ENCODE assay signal across 11 cellular contexts in genomic region chr5:67537439-67538342, GRCh38.
DNase-seq lines count a peak whose midpoint lies in the region; ATAC-seq and TF ChIP-seq lines count a peak whose summit lies in the region.
"Had no signal": no experiment of that assay in that cellular context is flagged by ENCODE, and none has a peak within 500 bp of the region (broad histone marks: within the 10 kb centered on the region; RNA-seq: fewer than 3 reads in every experiment).

No MANE protein-coding gene starts in this region.

- H3K36me3 ChIP-seq in BJ (ENCODE audit: control insufficient read depth, insufficient read depth, low read length) (no peaks in the 10 kb centered on the region), rectal smooth muscle tissue (ENCODE audit: control insufficient read depth, insufficient read depth, low read length) (no peaks in the 10 kb centered on the region)

- peaks cover 25% of the 10 kb centered on the region for H3K4me1 ChIP-seq in rectal smooth muscle tissue (ENCODE audit: control insufficient read depth, insufficient read depth, low read length)

- TF ChIP-seq CTCF in BJ (IDR thresholded peaks at IDR 0.05; ENCODE audit: insufficient read depth, low read depth, low read length) (no peak), fibroblast of pulmonary artery (IDR thresholded peaks at IDR 0.05; ENCODE audit: low read length, missing control alignments) (no peak)

- CTCF ChIA-PET in BJ (lab: Yijun Ruan, JAX) = interaction anchor here (0.6 kb wide), 1 partner anchor 15 kb away, joined by 3 read pairs; no protein-coding TSS in a partner anchor

- H3K4me3 Mint-ChIP-seq in activated T-cell treated with anti-CD3 and anti-CD28 coated beads, Interleukin-2, amount 50 U/mL, for 72 hours = no peak overlapping the region
- H3K4me3 Mint-ChIP-seq: IgD-negative memory B cell had no signal

- H3K36me3 Mint-ChIP-seq in activated T-cell treated with anti-CD3 and anti-CD28 coated beads, Interleukin-2, amount 50 U/mL, for 72 hours (ENCODE audit: insufficient read depth in 2 of 2) = no peaks in the 10 kb centered on the region
- H3K36me3 Mint-ChIP-seq: activated naive CD4-positive, alpha-beta T cell treated with anti-CD3 and anti-CD28 coated beads, Interleukin-2, amount 50 U/mL, for 72 hours; IgD-negative memory B cell had no signal

- H3K9ac ChIP-seq in rectal smooth muscle tissue (ENCODE audit: low read length) = no peak overlapping the region

- peak overlapping the region; percentile 88 for H3K27ac ChIP-seq in rectal smooth muscle tissue (ENCODE audit: low read depth, low read length)

- no peaks in the 10 kb centered on the region for H3K27me3 ChIP-seq in BJ (ENCODE audit: control insufficient read depth, insufficient read depth, low read length)
- no peaks in the 10 kb centered on the region for H3K27me3 ChIP-seq in rectal smooth muscle tissue (ENCODE audit: control insufficient read depth, insufficient read depth, low read length)

- ATAC-seq in HG03280 (IDR thresholded peaks at IDR 0.05; ENCODE audit: unreplicated experiment) (no peak), GM18511 (IDR thresholded peaks at IDR 0.05; ENCODE audit: unreplicated experiment) (no peak)
- ATAC-seq in activated T-cell treated with anti-CD3 and anti-CD28 coated beads, Interleukin-2, amount 50 U/mL, for 72 hours (replicated peaks in 1 of 2) = no peak
- ATAC-seq: esophagus mucosa had no signal

- POLR2A ChIA-PET in BJ (lab: Charles Lee) = interaction anchor here (0.7 kb wide), 2 partner anchors 23 to 271 kb away, joined by 3 to 10 read pairs; no protein-coding TSS in a partner anchor

- H3K4me3 ChIP-seq in BJ (ENCODE audit: low read depth, low read length) (peak overlapping the region; percentile 8; the same call in 1 of the 2 replicates), fibroblast of pulmonary artery (replicated peaks; ENCODE audit: low read depth, low read length) (peak overlapping the region; percentile 32), rectal smooth muscle tissue (ENCODE audit: low read length) (peak overlapping the region; percentile 42)

- H3K9me3 Mint-ChIP-seq in activated T-cell treated with anti-CD3 and anti-CD28 coated beads, Interleukin-2, amount 50 U/mL, for 72 hours = no peaks in the 10 kb centered on the region
- H3K9me3 Mint-ChIP-seq: activated naive CD4-positive, alpha-beta T cell treated with anti-CD3 and anti-CD28 coated beads, Interleukin-2, amount 50 U/mL, for 72 hours; IgD-negative memory B cell had no signal

- peaks cover 5% of the 10 kb centered on the region for H3K4me1 Mint-ChIP-seq in activated T-cell treated with anti-CD3 and anti-CD28 coated beads, Interleukin-2, amount 50 U/mL, for 72 hours (ENCODE audit: low read depth)

- H3K27ac Mint-ChIP-seq in activated T-cell treated with anti-CD3 and anti-CD28 coated beads, Interleukin-2, amount 50 U/mL, for 72 hours = no peak overlapping the region
- H3K27ac Mint-ChIP-seq: activated naive CD4-positive, alpha-beta T cell treated with anti-CD3 and anti-CD28 coated beads, Interleukin-2, amount 50 U/mL, for 72 hours; IgD-negative memory B cell had no signal

- no peaks in the 10 kb centered on the region for H3K27me3 Mint-ChIP-seq in activated T-cell treated with anti-CD3 and anti-CD28 coated beads, Interleukin-2, amount 50 U/mL, for 72 hours (ENCODE audit: low read depth)
- H3K27me3 Mint-ChIP-seq: IgD-negative memory B cell had no signal

- DNase-seq in BJ (ENCODE audit: low read depth) (no peak), NCI-H69 (lab: John Stamatoyannopoulos, UW) (peak; percentile 90), fibroblast of pulmonary artery (ENCODE audit: low read depth) (peak; percentile 38), NCI-H82 (lab: John Stamatoyannopoulos, UW) (no peak)
- DNase-seq in activated T-cell treated with anti-CD3 and anti-CD28 coated beads, Interleukin-2, amount 50 U/mL, for 72 hours = no peak

Comparison
In these comparisons a context has a peak if more than half of its experiments do, and no peak if none do; other contexts are left out.
1. DNase-seq: peak in NCI-H69 (single experiment) and fibroblast of pulmonary artery (single experiment); none in BJ (single experiment), activated T-cell treated with anti-CD3 and anti-CD28 coated beads, Interleukin-2, amount 50 U/mL, for 72 hours (0 of 2) and NCI-H82 (single experiment).
2. Peak in every context shown above with its lines, with median percentiles within 50 percentile points of each other: H3K4me3 ChIP-seq.